Comparison of ENCODE assay signal across 8 cellular contexts in the genomic region with DNA sequence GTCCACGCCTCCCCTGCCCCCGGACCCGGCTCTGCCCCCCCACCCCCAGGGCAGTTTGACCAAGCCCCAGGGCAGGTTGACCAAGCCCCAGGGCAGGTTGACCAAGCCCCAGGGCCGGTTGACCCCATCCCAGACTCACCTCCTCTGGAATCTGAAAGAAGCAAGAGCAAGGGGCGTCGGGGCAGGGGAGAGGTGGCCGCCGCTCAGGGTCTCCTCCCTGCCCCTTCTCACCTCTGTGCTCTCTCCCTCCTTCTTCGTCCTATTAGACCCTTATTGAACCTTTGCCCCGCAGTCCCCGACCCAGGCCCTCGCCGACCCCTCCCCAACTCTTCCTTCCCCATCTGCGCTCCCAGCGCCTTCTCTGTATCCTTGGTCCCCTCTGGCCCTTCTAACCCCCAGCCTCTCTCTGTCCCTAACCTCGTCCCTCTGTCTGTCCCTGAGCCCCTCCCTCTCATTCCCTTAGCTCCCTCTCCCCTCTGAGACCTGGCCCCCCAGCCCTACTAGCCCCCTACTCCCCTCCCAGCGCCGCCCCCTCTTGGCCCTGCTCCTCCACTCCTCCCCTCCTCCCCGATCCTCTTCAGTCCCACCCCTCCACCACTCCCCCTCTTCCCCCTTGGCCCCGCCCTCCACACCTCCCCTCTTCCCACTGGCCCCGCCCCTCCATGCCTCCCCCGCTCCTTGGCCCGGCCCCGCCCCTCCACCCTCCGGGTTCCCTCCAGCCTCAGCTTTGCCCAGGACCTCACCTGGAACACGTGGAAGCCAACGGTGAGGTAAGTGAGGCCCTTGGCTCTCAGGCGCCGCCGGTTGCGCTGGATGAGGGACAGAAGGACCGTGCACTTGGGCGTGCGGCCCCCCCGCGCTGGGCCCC. TPM values are rescaled to one million over a fixed set of nuclear protein-coding genes. Genes with fewer than 3 reads are reported as not detected.
DNase-seq lines count a peak whose midpoint lies in the region; ATAC-seq and TF ChIP-seq lines count a peak whose summit lies in the region.

No MANE protein-coding gene starts in this region.

- BruUV-seq in PC-9 (replicated peaks; lab: Mats Ljungman, UMichigan) = no TSS peak

- peak overlapping the region; percentile 41; the same call in 1 of the 2 replicates for H3K27ac ChIP-seq in PC-9
- no peak overlapping the region for H3K27ac ChIP-seq in iPS DF 6.9 (ENCODE audit: low read length)

- H3K4me2 ChIP-seq in PC-9 = peak overlapping the region; percentile 49

- H3K79me2 ChIP-seq in PC-9 (ENCODE audit: low read depth) = peaks cover 22% of the 10 kb centered on the region

- H3K9me2 ChIP-seq in PC-9 (ENCODE audit: insufficient read depth) = no peaks in the 10 kb centered on the region

- no peaks in the 10 kb centered on the region for H4K20me1 ChIP-seq in PC-9 (ENCODE audit: insufficient read depth)

- H3K4me3 ChIP-seq in PC-9 (peak overlapping the region; percentile 49; the same call in 1 of the 2 replicates), iPS DF 6.9 (ENCODE audit: low read length) (peak overlapping the region; percentile 58; the same call in 1 of the 2 replicates)

- peaks cover 37% of the 10 kb centered on the region for H3F3A ChIP-seq in PC-9 (ENCODE audit: insufficient read depth, low read depth)

- intact Hi-C loops in PC-9 (cut with micrococcal nuclease; ENCODE audit: unreplicated experiment) = loop anchor here (1.0 to 10.0 kb wide), 2 partner anchors 95 to 222 kb away; a partner anchor contains a TSS

- H3K4me1 ChIP-seq in PC-9 (replicated peaks; ENCODE audit: insufficient read depth) (peaks cover 30% of the 10 kb centered on the region), iPS DF 6.9 (ENCODE audit: control insufficient read depth, insufficient read depth, low read length) (no peaks in the 10 kb centered on the region; the same call in 1 of the 2 replicates)

- H2AFZ ChIP-seq in PC-9 = no peak overlapping the region

- CTCF ChIA-PET in PC-9 (lab: Charles Lee) = interaction anchor here (0.7 to 0.8 kb wide), 2 partner anchors 37 to 94 kb away, joined by 3 to 7 read pairs; no protein-coding TSS in a partner anchor

- WGBS in iPS DF 6.9 (ENCODE audit: insufficient coverage, insufficient read length) = no CpG with 5 or more reads among the region's 36 CpGs

- DNase-seq in NCI-H1105 (lab: John Stamatoyannopoulos, UW) = peak; percentile 23
- DNase-seq in NCI-H1105 treated with DMSO at 0.1 percent for 48 hours (lab: John Stamatoyannopoulos, UW) = no peak
- DNase-seq in PC-9 = peak in 1 of 2 experiments; percentile 47
- peak; percentile 69 for DNase-seq in activated naive CD4-positive, alpha-beta T cell treated with anti-CD3 and anti-CD28 coated beads, Interleukin-2, amount 50 U/mL, for 16 hours
- no peak for DNase-seq in iPS DF 6.9 (ENCODE audit: low read depth, low spot score)
- peak; percentile 67 to 75 for DNase-seq in stimulated activated CD4-positive, alpha-beta T cell treated with anti-CD3 and anti-CD28 coated beads, Interleukin-2, amount 100 ng/mL, for 24 hours

- TF ChIP-seq CTCF in PC-9 (conservative IDR thresholded peaks at IDR 0.05) = no peak

- ATAC-seq in GM18519 (IDR thresholded peaks at IDR 0.05; ENCODE audit: low FRiP score, unreplicated experiment) = no peak
- ATAC-seq in GM21717 (IDR thresholded peaks at IDR 0.05; ENCODE audit: unreplicated experiment) = no peak

- H3K9me3 ChIP-seq in PC-9 (ENCODE audit: insufficient read depth, low read depth) (no peaks in the 10 kb centered on the region), iPS DF 6.9 (ENCODE audit: control insufficient read depth, insufficient read depth, low read length) (no peaks in the 10 kb centered on the region)

- H3K27me3 ChIP-seq in PC-9 (ENCODE audit: insufficient read depth, low read depth) (no peaks in the 10 kb centered on the region), iPS DF 6.9 (ENCODE audit: control insufficient read depth, insufficient read depth, low read length) (no peaks in the 10 kb centered on the region; the same call in 1 of the 2 replicates)

- POLR2A ChIA-PET in PC-9 (lab: Charles Lee; ENCODE audit: unreplicated experiment) = interaction anchor here (0.6 to 0.7 kb wide), 3 partner anchors 94 to 699 kb away, joined by 3 to 6 read pairs (median 5); a partner anchor contains a TSS

- H3K36me3 ChIP-seq in PC-9 (ENCODE audit: low read depth) (no peaks in the 10 kb centered on the region), iPS DF 6.9 (ENCODE audit: control insufficient read depth, insufficient read depth, low read length) (no peaks in the 10 kb centered on the region; the same call in 1 of the 2 replicates)

RNA-seq across cellular contexts. Expression of a gene that starts 7.6 kb away (rescaled TPM):
- 38.4 and 43.9 TPM in 2 replicates for total RNA-seq in PC-9 (2021)

RNA-seq across cellular contexts. Expression of a gene that starts 36.7 kb away (rescaled TPM):
- 1.7 and 2.1 TPM in 2 replicates for total RNA-seq in PC-9 (2021)

RNA-seq across cellular contexts. Expression of a gene that starts 52.4 kb away (rescaled TPM):
- total RNA-seq in PC-9 (2021) = not detected in 2 replicates

Comparison
In these comparisons a context has a peak if more than half of its experiments do, and no peak if none do; other contexts are left out.
1. DNase-seq: peak in NCI-H1105 (single experiment), activated naive CD4-positive, alpha-beta T cell treated with anti-CD3 and anti-CD28 coated beads, Interleukin-2, amount 50 U/mL, for 16 hours (single experiment) and stimulated activated CD4-positive, alpha-beta T cell treated with anti-CD3 and anti-CD28 coated beads, Interleukin-2, amount 100 ng/mL, for 24 hours (2 of 2); none in NCI-H1105 treated with DMSO at 0.1 percent for 48 hours (single experiment) and iPS DF 6.9 (single experiment).